ENCODE assay signal across 22 cellular contexts in genomic region chr12:14576896-14577295, GRCh38. TPM values are rescaled to one million over a fixed set of nuclear protein-coding genes. Genes with fewer than 3 reads are reported as not detected.
DNase-seq lines count a peak whose midpoint lies in the region; ATAC-seq and TF ChIP-seq lines count a peak whose summit lies in the region.
"Had no signal": no experiment of that assay in that cellular context is flagged by ENCODE, and none has a peak within 500 bp of the region (broad histone marks: within the 10 kb centered on the region; RNA-seq: fewer than 3 reads in every experiment).

No MANE protein-coding gene starts in this region.

- H3K27me3 ChIP-seq in OCI-LY1 (ENCODE audit: insufficient read depth, low read length) (no peaks in the 10 kb centered on the region), H7 (ENCODE audit: control insufficient read depth, insufficient read depth, low read length) (no peaks in the 10 kb centered on the region)
- H3K27me3 ChIP-seq: BLaER1, colonic mucosa had no signal

- no peaks in the 10 kb centered on the region for H3K9me2 ChIP-seq in OCI-LY1 (ENCODE audit: low read depth, low read length)

- ATAC-seq in activated naive CD8-positive, alpha-beta T cell treated with anti-CD3 and anti-CD28 coated beads, Interleukin-2, amount 50 U/mL, for 24 hours, result no peak
- peak; percentile 52 for ATAC-seq in HG02759 (IDR thresholded peaks at IDR 0.05; ENCODE audit: unreplicated experiment)
- peak; percentile 20 for ATAC-seq in stimulated activated naive CD8-positive, alpha-beta T cell treated with anti-CD3 and anti-CD28 coated beads, Interleukin-15, amount 100 ng/mL, for 72 hours
- ATAC-seq: PC-3 had no signal

- no peak overlapping the region for H3K4me3 ChIP-seq in OCI-LY1 (ENCODE audit: low read depth, low read length, poor library complexity, severe bottlenecking)
- H3K4me3 ChIP-seq in H7 (ENCODE audit: insufficient read depth, low read depth, low read length), result no peak overlapping the region
- H3K4me3 ChIP-seq: BLaER1, colonic mucosa, thoracic aorta had no signal

- H3K27ac Mint-ChIP-seq in activated naive CD8-positive, alpha-beta T cell, result no peak overlapping the region
- no peak overlapping the region for H3K27ac Mint-ChIP-seq in activated naive CD8-positive, alpha-beta T cell treated with anti-CD3 and anti-CD28 coated beads, Interleukin-2, amount 50 U/mL, for 24 hours
- H3K27ac Mint-ChIP-seq in stimulated activated naive CD8-positive, alpha-beta T cell treated with anti-CD3 and anti-CD28 coated beads, Interleukin-15, amount 100 ng/mL, for 72 hours, result no peak overlapping the region
- H3K27ac Mint-ChIP-seq: activated CD4-positive, alpha-beta T cell treated with anti-CD3 and anti-CD28 coated beads, Interleukin-2, amount 10 ng/mL, durations not matched to agents 24 days and 14 days; stimulated activated effector memory CD8-positive, alpha-beta T cell treated with anti-CD3 and anti-CD28 coated beads, Interleukin-12 subunit alpha, Interleukin-12 subunit beta, amount 100 ng/mL, for 72 hours had no signal

- peak overlapping the region; percentile 55 for H3K4me2 ChIP-seq in OCI-LY1 (ENCODE audit: low read length)
- H3K4me2 ChIP-seq: BLaER1 had no signal

- peaks cover 25% of the 10 kb centered on the region for H3K4me1 Mint-ChIP-seq in activated naive CD8-positive, alpha-beta T cell (ENCODE audit: low read depth)
- peaks cover 21% of the 10 kb centered on the region for H3K4me1 Mint-ChIP-seq in activated naive CD8-positive, alpha-beta T cell treated with anti-CD3 and anti-CD28 coated beads, Interleukin-2, amount 50 U/mL, for 24 hours
- H3K4me1 Mint-ChIP-seq in stimulated activated naive CD8-positive, alpha-beta T cell treated with anti-CD3 and anti-CD28 coated beads, Interleukin-15, amount 100 ng/mL, for 72 hours, result peaks cover 14% of the 10 kb centered on the region
- H3K4me1 Mint-ChIP-seq: H9 had no signal

- H2AFZ ChIP-seq in OCI-LY1 (ENCODE audit: low read length), result no peak overlapping the region

- H3F3A ChIP-seq in OCI-LY1 (ENCODE audit: insufficient read depth, low read length), result peaks cover 15% of the 10 kb centered on the region; the same call in 1 of the 2 replicates

- no peaks in the 10 kb centered on the region for H4K20me1 ChIP-seq in OCI-LY1 (ENCODE audit: insufficient read depth, low read length)
- H4K20me1 ChIP-seq: BLaER1 had no signal

- H3K9me3 Mint-ChIP-seq in activated naive CD8-positive, alpha-beta T cell (ENCODE audit: low read depth), result no peaks in the 10 kb centered on the region
- H3K9me3 Mint-ChIP-seq in activated naive CD8-positive, alpha-beta T cell treated with anti-CD3 and anti-CD28 coated beads, Interleukin-2, amount 50 U/mL, for 24 hours, result no peaks in the 10 kb centered on the region
- H3K9me3 Mint-ChIP-seq in stimulated activated naive CD8-positive, alpha-beta T cell treated with anti-CD3 and anti-CD28 coated beads, Interleukin-15, amount 100 ng/mL, for 72 hours, result no peaks in the 10 kb centered on the region
- H3K9me3 Mint-ChIP-seq: activated CD4-positive, alpha-beta T cell treated with anti-CD3 and anti-CD28 coated beads, Interleukin-2, amount 10 ng/mL, durations not matched to agents 24 days and 14 days; H9; natural killer cell treated with Interleukin-12 subunit alpha and Interleukin-12 subunit beta and Interleukin-15 and Interleukin-18, amount 100 ng/mL, for 72 hours; stimulated activated effector memory CD8-positive, alpha-beta T cell treated with anti-CD3 and anti-CD28 coated beads, Interleukin-12 subunit alpha, Interleukin-12 subunit beta, amount 100 ng/mL, for 72 hours; T-cell had no signal

- H3K79me2 ChIP-seq in OCI-LY1 (ENCODE audit: insufficient read depth, low read length), result no peaks in the 10 kb centered on the region

- H3K4me1 ChIP-seq in OCI-LY1 (ENCODE audit: insufficient read depth, low read length, severe bottlenecking), result peaks cover 68% of the 10 kb centered on the region

- H3K4me3 Mint-ChIP-seq in activated naive CD8-positive, alpha-beta T cell, result peak overlapping the region; percentile 27
- no peak overlapping the region for H3K4me3 Mint-ChIP-seq in activated naive CD8-positive, alpha-beta T cell treated with anti-CD3 and anti-CD28 coated beads, Interleukin-2, amount 50 U/mL, for 24 hours
- no peak overlapping the region for H3K4me3 Mint-ChIP-seq in stimulated activated naive CD8-positive, alpha-beta T cell treated with anti-CD3 and anti-CD28 coated beads, Interleukin-15, amount 100 ng/mL, for 72 hours
- H3K4me3 Mint-ChIP-seq: activated CD4-positive, alpha-beta T cell treated with anti-CD3 and anti-CD28 coated beads, Interleukin-2, amount 10 ng/mL, durations not matched to agents 24 days and 14 days; H9; natural killer cell treated with Interleukin-12 subunit alpha and Interleukin-12 subunit beta and Interleukin-15 and Interleukin-18, amount 100 ng/mL, for 72 hours; stimulated activated effector memory CD8-positive, alpha-beta T cell treated with anti-CD3 and anti-CD28 coated beads, Interleukin-12 subunit alpha, Interleukin-12 subunit beta, amount 100 ng/mL, for 72 hours had no signal

- H3K9ac ChIP-seq in OCI-LY1 (ENCODE audit: low read length), result peak overlapping the region; percentile 36
- H3K9ac ChIP-seq: BLaER1 had no signal

- no peak for DNase-seq in activated naive CD8-positive, alpha-beta T cell treated with anti-CD3 and anti-CD28 coated beads, Interleukin-2, amount 50 U/mL, for 24 hours
- no peak for DNase-seq in stimulated activated naive CD8-positive, alpha-beta T cell treated with anti-CD3 and anti-CD28 coated beads, Interleukin-15, amount 100 ng/mL, for 72 hours
- DNase-seq in H7 (no peak), GDM1 (lab: John Stamatoyannopoulos, UW) (no peak), pons (ENCODE audit: low spot score) (no peak)
- DNase-seq: activated CD8-positive, alpha-beta memory T cell treated with anti-CD3 and anti-CD28 coated beads, Interleukin-2, amount 50 U/mL, for 4 hours; activated effector memory CD4-positive, alpha-beta T cell treated with Interleukin-2 at 50 U/mL for 16 hours; colonic mucosa; DMS 273 treated with DMSO at 0.1 percent for 48 hours; glutamatergic neuron; H9; NCI-H748 treated with DMSO at 0.1 percent for 48 hours; PC-3 had no signal

- H3K36me3 ChIP-seq in OCI-LY1 (ENCODE audit: insufficient read depth, low read length) (no peaks in the 10 kb centered on the region), H7 (replicated peaks; ENCODE audit: control insufficient read depth, insufficient read depth, low read length) (no peaks in the 10 kb centered on the region)
- H3K36me3 ChIP-seq: BLaER1, colonic mucosa, thoracic aorta had no signal

- no peaks in the 10 kb centered on the region for H3K36me3 Mint-ChIP-seq in activated naive CD8-positive, alpha-beta T cell
- no peaks in the 10 kb centered on the region for H3K36me3 Mint-ChIP-seq in activated naive CD8-positive, alpha-beta T cell treated with anti-CD3 and anti-CD28 coated beads, Interleukin-2, amount 50 U/mL, for 24 hours (ENCODE audit: low read depth)
- H3K36me3 Mint-ChIP-seq: natural killer cell treated with Interleukin-12 subunit alpha and Interleukin-12 subunit beta and Interleukin-15 and Interleukin-18, amount 100 ng/mL, for 72 hours; stimulated activated effector memory CD8-positive, alpha-beta T cell treated with anti-CD3 and anti-CD28 coated beads, Interleukin-12 subunit alpha, Interleukin-12 subunit beta, amount 100 ng/mL, for 72 hours; T-cell had no signal

- H3K27me3 Mint-ChIP-seq in activated naive CD8-positive, alpha-beta T cell, result peaks cover 7% of the 10 kb centered on the region
- H3K27me3 Mint-ChIP-seq in activated naive CD8-positive, alpha-beta T cell treated with anti-CD3 and anti-CD28 coated beads, Interleukin-2, amount 50 U/mL, for 24 hours, result peaks cover 2% of the 10 kb centered on the region
- H3K27me3 Mint-ChIP-seq in stimulated activated naive CD8-positive, alpha-beta T cell treated with anti-CD3 and anti-CD28 coated beads, Interleukin-15, amount 100 ng/mL, for 72 hours, result no peaks in the 10 kb centered on the region
- H3K27me3 Mint-ChIP-seq: T-cell had no signal

- peak overlapping the region; percentile 91 for H3K27ac ChIP-seq in OCI-LY1 (ENCODE audit: low read depth, low read length, poor library complexity, severe bottlenecking)
- H3K27ac ChIP-seq: BLaER1, colonic mucosa, thoracic aorta had no signal

- TF ChIP-seq CTCF in OCI-LY1 (IDR thresholded peaks at IDR 0.05; ENCODE audit: low read length), result no peak

- no peaks in the 10 kb centered on the region for H3K9me3 ChIP-seq in OCI-LY1 (ENCODE audit: low read length)
- H3K9me3 ChIP-seq: BLaER1, colonic mucosa, thoracic aorta had no signal

RNA-seq across cellular contexts. Expression of gene PLBD1, which starts 9.2 kb away (rescaled TPM):
- 42.1 and 43.8 TPM in 2 replicates for total RNA-seq in H7 (2014; rRNA removed; shearing (Covaris generic))
- total RNA-seq: activated CD4-positive, alpha-beta T cell treated with anti-CD3 and anti-CD28 coated beads, Interleukin-2, amount 10 ng/mL, durations not matched to agents 24 days and 14 days; natural killer cell treated with Interleukin-12 subunit alpha and Interleukin-12 subunit beta and Interleukin-15 and Interleukin-18, amount 100 ng/mL, for 72 hours had no signal
